In genomic region chrX:52995135-52995973, GRCh38 we compare ENCODE assay signal across 8 cellular contexts. TPM values are rescaled to one million over a fixed set of nuclear protein-coding genes. Genes with fewer than 3 reads are reported as not detected.
DNase-seq lines count a peak whose midpoint lies in the region; ATAC-seq and FAIRE-seq lines count a peak whose summit lies in the region.

No MANE protein-coding gene starts in this region.

- WGBS in mesodermal cell (ENCODE audit: insufficient coverage in 2 of 2), 2 experiments, result 0 to 4% methylated on average over 5 to 8 of the region's 45 CpGs

- DNase-seq in Caki2 (ENCODE audit: low read depth) (peak; percentile 94), HUDEP-2 (lab: John Stamatoyannopoulos, UW; ENCODE audit: unreplicated experiment in 76 of 76) (peak in 75 of 76 experiments; percentile 9 to 95 (median 86)), NOMO-1 treated with dmso at 0.1 percent for 144 hours (lab: John Stamatoyannopoulos, UW; ENCODE audit: unreplicated experiment) (peak; percentile 86)
- peak; percentile 81 for DNase-seq in activated CD8-positive, alpha-beta memory T cell treated with anti-CD3 and anti-CD28 coated beads, Interleukin-2, amount 50 U/mL, for 24 hours (ENCODE audit: extremely low read depth)
- peak; percentile 80 to 88 for DNase-seq in stimulated activated CD8-positive, alpha-beta memory T cell treated with anti-CD3 and anti-CD28 coated beads, Interleukin-15, amount 100 ng/mL, for 4 hours (ENCODE audit: low read depth in 2 of 2)

- H3K27ac ChIP-seq in mesodermal cell (ENCODE audit: low read depth, low read length, severe bottlenecking), result peak overlapping the region; percentile 96

- H3K9me3 ChIP-seq in mesodermal cell (ENCODE audit: control insufficient read depth, low read length), result no peaks in the 10 kb centered on the region

- H3K4me3 ChIP-seq in mesodermal cell (ENCODE audit: extremely low read depth, insufficient read depth, low read length, poor library complexity, severe bottlenecking), result peak overlapping the region; percentile 46

- H3K36me3 ChIP-seq in mesodermal cell (ENCODE audit: control insufficient read depth, insufficient read depth, low read length), result no peaks in the 10 kb centered on the region

- no peaks in the 10 kb centered on the region for H3K4me1 ChIP-seq in mesodermal cell (ENCODE audit: control insufficient read depth, insufficient read depth, low read length, poor library complexity, severe bottlenecking)

- peak; percentile 89 for FAIRE-seq in endometrium (lab: Jason Lieb, UNC)

- in situ Hi-C loops in Caki2 (cut with HindIII; ENCODE audit: low pct_unique_long_range_greater_than_20kb, low sequenced_read_pairs), result no loop called here

- peak; percentile 95 for ATAC-seq in GM21381 (IDR thresholded peaks at IDR 0.05; ENCODE audit: unreplicated experiment)

RNA-seq across cellular contexts. Expression of gene FAM156A, which starts 37.0 kb away (rescaled TPM):
- total RNA-seq in Caki2 (2014; rRNA removed; shearing (Covaris generic); ENCODE audit: low replicate concordance), result 1.3 and 29.6 TPM in 2 replicates
- polyA plus RNA-seq in mesodermal cell (2013, experiment 1 of 2), result 9.4 TPM
- polyA plus RNA-seq in mesodermal cell (2013, experiment 2 of 2), result 14.6 TPM

RNA-seq across cellular contexts. Expression of gene GPR173, which starts 53.2 kb away (rescaled TPM):
- total RNA-seq in Caki2 (2014; rRNA removed; shearing (Covaris generic); ENCODE audit: low replicate concordance), result not detected in 2 replicates
- polyA plus RNA-seq in mesodermal cell (2013, experiment 1 of 2), result 7.4 TPM
- 7.3 TPM for polyA plus RNA-seq in mesodermal cell (2013, experiment 2 of 2)

Comparison
In these comparisons a context has a peak if more than half of its experiments do, and no peak if none do; other contexts are left out.
1. Peak in every context shown above with its lines: DNase-seq, ATAC-seq, H3K4me3 ChIP-seq and H3K27ac ChIP-seq.